ENCODE assay signal across 8 cellular contexts in genomic region chr1:13748610-13749505, GRCh38. TPM values are rescaled to one million over a fixed set of nuclear protein-coding genes. Genes with fewer than 3 reads are reported as not detected.
DNase-seq lines count a peak whose midpoint lies in the region; ATAC-seq and TF ChIP-seq lines count a peak whose summit lies in the region.

No MANE protein-coding gene starts in this region.

- CTCF ChIA-PET in GM10248 (lab: Yijun Ruan, JAX), result interaction anchor here (0.8 to 1.8 kb wide), 9 partner anchors 9 to 83 kb away, joined by 3 to 7 read pairs (median 3); no protein-coding TSS in a partner anchor

- in situ Hi-C loops in SK-MEL-5 (cut with HindIII; ENCODE audit: low pct_unique_long_range_greater_than_20kb, low sequenced_read_pairs), result no loop called here

- peak; percentile 69 for ATAC-seq in HG02571 (IDR thresholded peaks at IDR 0.05; ENCODE audit: unreplicated experiment)

- peak; percentile 96 for DNase-seq in GM10248 (ENCODE audit: extremely low spot score)
- DNase-seq in NAMALWA (ENCODE audit: low spot score), result peak; percentile 99
- peak; percentile 94 for DNase-seq in SK-MEL-5 (ENCODE audit: low read depth, low spot score)
- DNase-seq in activated naive CD4-positive, alpha-beta T cell treated with anti-CD3 and anti-CD28 coated beads, Interleukin-2, amount 50 U/mL, for 16 hours, result peak; percentile 96
- peak; percentile 97 for DNase-seq in globus pallidus (ENCODE audit: low spot score)
- DNase-seq in occipital lobe (lab: John Stamatoyannopoulos, UW), result peak; percentile 94

- POLR2A ChIA-PET in GM10248 (lab: Yijun Ruan, JAX), result interaction anchor here (0.6 to 1.5 kb wide), 12 partner anchors 8 to 58 kb away, joined by 3 to 9 read pairs (median 4); no protein-coding TSS in a partner anchor

- peak overlapping the region; percentile 69 for H3K27ac ChIP-seq in temporal lobe (ENCODE audit: low read depth, low read length)

- peak; percentile 21 for TF ChIP-seq CTCF in GM10248 (IDR thresholded peaks at IDR 0.05; ENCODE audit: control extremely low read depth, extremely low read depth, low read depth, missing control alignments)

RNA-seq across cellular contexts. Expression of gene PRDM2, which starts 48.9 kb away (rescaled TPM):
- 4.5 and 8.3 TPM in 2 replicates for total RNA-seq in SK-MEL-5 (2014; rRNA removed; shearing (Covaris generic))
- 16.3 and 18.2 TPM in 2 replicates for polyA plus RNA-seq in SK-MEL-5 (2015; cell fraction: cytosol; rRNA removed)
- 19.1 and 29.1 TPM in 2 replicates for polyA plus RNA-seq in SK-MEL-5 (2015; cell fraction: nucleus; rRNA removed)
- total RNA-seq in occipital lobe (36.8 TPM), temporal lobe (39.6 TPM)

Comparison
In these comparisons a context has a peak if more than half of its experiments do, and no peak if none do; other contexts are left out.
1. Peak in every context shown above with its lines: DNase-seq, ATAC-seq and H3K27ac ChIP-seq.